17 cellular contexts compared by ENCODE assay signal in genomic region chr10:131815366-131816156, GRCh38.
"Had no signal": no experiment of that assay in that cellular context is flagged by ENCODE, and none has a peak within 500 bp of the region (broad histone marks: within the 10 kb centered on the region; RNA-seq: fewer than 3 reads in every experiment).

No MANE protein-coding gene starts in this region.

- DNase-seq: activated CD4-positive, alpha-beta T cell treated with anti-CD3 and anti-CD28 coated beads, Interleukin-2, amount 50 U/mL, for 1 hour; activated naive CD4-positive, alpha-beta T cell treated with anti-CD3 and anti-CD28 coated beads for 36 hours; activated T-cell treated with anti-CD3 and anti-CD28 coated beads, Interleukin-2, amount 50 U/mL, for 72 hours; caudate nucleus; effector CD4-positive, alpha-beta T cell; stimulated activated CD4-positive, alpha-beta T cell treated with anti-CD3 and anti-CD28 coated beads, Interleukin-4, amount 100 ng/mL, for 4 hours; T-helper 2 cell had no signal

- H3K4me3 ChIP-seq: adrenal gland, colonic mucosa, heart left ventricle, left lung, pancreas, skin epidermis, tibial artery had no signal

- H3K9me3 ChIP-seq: adrenal gland, colonic mucosa, heart left ventricle, left lung, pancreas, tibial artery had no signal

- H3K27me3 ChIP-seq: colonic mucosa had no signal

- H3K27ac ChIP-seq: adrenal gland, colonic mucosa, heart left ventricle, left lung, pancreas, skin epidermis, tibial artery had no signal

- H3K9me3 Mint-ChIP-seq: activated naive CD4-positive, alpha-beta T cell treated with anti-CD3 and anti-CD28 coated beads for 36 hours; activated T-cell treated with anti-CD3 and anti-CD28 coated beads, Interleukin-2, amount 50 U/mL, for 72 hours had no signal

- H3K4me1 ChIP-seq: adrenal gland, colonic mucosa, heart left ventricle, left lung, pancreas, tibial artery had no signal

- H3K36me3 ChIP-seq: adrenal gland, colonic mucosa, heart left ventricle, left lung, pancreas, tibial artery had no signal

- ATAC-seq: activated T-cell treated with anti-CD3 and anti-CD28 coated beads, Interleukin-2, amount 50 U/mL, for 72 hours; heart left ventricle; pancreas had no signal

- H3K27ac Mint-ChIP-seq: activated naive CD4-positive, alpha-beta T cell treated with anti-CD3 and anti-CD28 coated beads for 36 hours; activated T-cell treated with anti-CD3 and anti-CD28 coated beads, Interleukin-2, amount 50 U/mL, for 72 hours had no signal

- FAIRE-seq: frontal cortex, islet of Langerhans, pancreas, TTC549 had no signal

- H3K4me3 Mint-ChIP-seq: activated naive CD4-positive, alpha-beta T cell treated with anti-CD3 and anti-CD28 coated beads for 36 hours; activated T-cell treated with anti-CD3 and anti-CD28 coated beads, Interleukin-2, amount 50 U/mL, for 72 hours had no signal
